1 cellular context compared by ENCODE assay signal in genomic region chr20:32021091-32021490, GRCh38.
TF ChIP-seq lines count a peak whose summit lies in the region.

No MANE protein-coding gene starts in this region.

TF ChIP-seq in WTC11, 78 proteins besides CTCF, POLR2A, EP300 and RAD21 (continued from another document):
- TF ChIP-seq, protein P1, sequence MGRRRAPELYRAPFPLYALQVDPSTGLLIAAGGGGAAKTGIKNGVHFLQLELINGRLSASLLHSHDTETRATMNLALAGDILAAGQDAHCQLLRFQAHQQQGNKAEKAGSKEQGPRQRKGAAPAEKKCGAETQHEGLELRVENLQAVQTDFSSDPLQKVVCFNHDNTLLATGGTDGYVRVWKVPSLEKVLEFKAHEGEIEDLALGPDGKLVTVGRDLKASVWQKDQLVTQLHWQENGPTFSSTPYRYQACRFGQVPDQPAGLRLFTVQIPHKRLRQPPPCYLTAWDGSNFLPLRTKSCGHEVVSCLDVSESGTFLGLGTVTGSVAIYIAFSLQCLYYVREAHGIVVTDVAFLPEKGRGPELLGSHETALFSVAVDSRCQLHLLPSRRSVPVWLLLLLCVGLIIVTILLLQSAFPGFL (CRISPR knock-in tag; IDR thresholded peaks at IDR 0.05; ENCODE audit: borderline replicate concordance) = no peak
- no peak for TF ChIP-seq NR3C1 (CRISPR knock-in tag; conservative IDR thresholded peaks at IDR 0.05; ENCODE audit: low read depth)
- TF ChIP-seq, protein P2, sequence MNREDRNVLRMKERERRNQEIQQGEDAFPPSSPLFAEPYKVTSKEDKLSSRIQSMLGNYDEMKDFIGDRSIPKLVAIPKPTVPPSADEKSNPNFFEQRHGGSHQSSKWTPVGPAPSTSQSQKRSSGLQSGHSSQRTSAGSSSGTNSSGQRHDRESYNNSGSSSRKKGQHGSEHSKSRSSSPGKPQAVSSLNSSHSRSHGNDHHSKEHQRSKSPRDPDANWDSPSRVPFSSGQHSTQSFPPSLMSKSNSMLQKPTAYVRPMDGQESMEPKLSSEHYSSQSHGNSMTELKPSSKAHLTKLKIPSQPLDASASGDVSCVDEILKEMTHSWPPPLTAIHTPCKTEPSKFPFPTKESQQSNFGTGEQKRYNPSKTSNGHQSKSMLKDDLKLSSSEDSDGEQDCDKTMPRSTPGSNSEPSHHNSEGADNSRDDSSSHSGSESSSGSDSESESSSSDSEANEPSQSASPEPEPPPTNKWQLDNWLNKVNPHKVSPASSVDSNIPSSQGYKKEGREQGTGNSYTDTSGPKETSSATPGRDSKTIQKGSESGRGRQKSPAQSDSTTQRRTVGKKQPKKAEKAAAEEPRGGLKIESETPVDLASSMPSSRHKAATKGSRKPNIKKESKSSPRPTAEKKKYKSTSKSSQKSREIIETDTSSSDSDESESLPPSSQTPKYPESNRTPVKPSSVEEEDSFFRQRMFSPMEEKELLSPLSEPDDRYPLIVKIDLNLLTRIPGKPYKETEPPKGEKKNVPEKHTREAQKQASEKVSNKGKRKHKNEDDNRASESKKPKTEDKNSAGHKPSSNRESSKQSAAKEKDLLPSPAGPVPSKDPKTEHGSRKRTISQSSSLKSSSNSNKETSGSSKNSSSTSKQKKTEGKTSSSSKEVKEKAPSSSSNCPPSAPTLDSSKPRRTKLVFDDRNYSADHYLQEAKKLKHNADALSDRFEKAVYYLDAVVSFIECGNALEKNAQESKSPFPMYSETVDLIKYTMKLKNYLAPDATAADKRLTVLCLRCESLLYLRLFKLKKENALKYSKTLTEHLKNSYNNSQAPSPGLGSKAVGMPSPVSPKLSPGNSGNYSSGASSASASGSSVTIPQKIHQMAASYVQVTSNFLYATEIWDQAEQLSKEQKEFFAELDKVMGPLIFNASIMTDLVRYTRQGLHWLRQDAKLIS (CRISPR knock-in tag; IDR thresholded peaks at IDR 0.05; ENCODE audit: borderline replicate concordance) = no peak
- no peak for TF ChIP-seq FOXK1 (CRISPR knock-in tag; IDR thresholded peaks at IDR 0.05)
- TF ChIP-seq ZNF281 (CRISPR knock-in tag; IDR thresholded peaks at IDR 0.05) = no peak
- no peak for TF ChIP-seq TCF7 (CRISPR knock-in tag; IDR thresholded peaks at IDR 0.05; ENCODE audit: low read depth)
- no peak for TF ChIP-seq MYBL2 (CRISPR knock-in tag; IDR thresholded peaks at IDR 0.05)
- TF ChIP-seq HMGA2 (CRISPR knock-in tag; IDR thresholded peaks at IDR 0.05) = no peak
